In the genomic region with DNA sequence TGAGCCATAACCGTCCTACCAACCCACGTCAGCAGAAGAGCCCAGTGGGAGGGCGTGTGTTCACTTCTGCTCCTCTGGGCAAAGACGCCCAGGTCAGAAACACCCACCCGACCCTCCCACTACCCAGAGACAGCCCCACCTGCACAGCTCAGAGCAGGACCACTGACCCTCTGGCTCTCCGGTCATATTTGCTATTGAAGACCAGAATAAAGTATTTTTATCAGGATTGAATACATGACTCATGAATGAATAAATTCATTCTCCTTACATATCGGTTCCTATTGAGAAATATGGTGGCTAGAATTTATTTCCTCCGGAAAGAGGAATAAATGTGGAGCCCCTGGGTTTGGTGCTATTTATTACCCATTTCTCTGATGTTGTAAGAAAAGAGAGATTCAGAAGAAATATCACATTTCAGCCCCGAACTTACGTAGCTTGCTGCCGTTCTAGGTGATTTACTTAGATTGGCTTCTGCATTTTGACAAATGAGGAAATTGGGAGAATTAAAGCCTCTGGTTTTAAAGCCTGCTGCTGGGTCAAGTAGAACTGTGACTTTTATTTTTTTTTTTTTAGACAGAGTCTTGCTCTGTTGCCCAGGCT, we compare ENCODE assay signal across 9 cellular contexts. TPM values are rescaled to one million over a fixed set of nuclear protein-coding genes. Genes with fewer than 3 reads are reported as not detected.
DNase-seq lines count a peak whose midpoint lies in the region; ATAC-seq, FAIRE-seq and TF ChIP-seq lines count a peak whose summit lies in the region.
"Had no signal": no experiment of that assay in that cellular context is flagged by ENCODE, and none has a peak within 500 bp of the region (broad histone marks: within the 10 kb centered on the region; RNA-seq: fewer than 3 reads in every experiment).

No MANE protein-coding gene starts in this region.

- POLR2A ChIA-PET in CD8-positive, alpha-beta T cell (lab: Charles Lee) = no interaction called here
- POLR2A ChIA-PET in activated naive CD8-positive, alpha-beta T cell treated with anti-CD3 and anti-CD28 coated beads, Interleukin-2, amount 10 ng/mL, durations not matched to agents 7 days and 5 days (lab: Charles Lee) = interaction anchor here (1.1 to 2.2 kb wide), 2 partner anchors 9 to 36 kb away, joined by 3 to 10 read pairs; no protein-coding TSS in a partner anchor

- no peaks in the 10 kb centered on the region for H3K36me3 ChIP-seq in CD8-positive, alpha-beta T cell (ENCODE audit: insufficient read depth, low read length)

- peak; percentile 2 for ATAC-seq in CD8-positive, alpha-beta T cell
- no peak for ATAC-seq in activated naive CD8-positive, alpha-beta T cell treated with anti-CD3 and anti-CD28 coated beads, Interleukin-2, amount 10 ng/mL, durations not matched to agents 7 days and 5 days (ENCODE audit: low read depth)

- no peak for FAIRE-seq in frontal cortex (lab: Jason Lieb, UNC)
- FAIRE-seq: endometrium had no signal

- H3K4me1 Mint-ChIP-seq in CD8-positive, alpha-beta T cell (ENCODE audit: low read depth) = peaks cover 43% of the 10 kb centered on the region
- H3K4me1 Mint-ChIP-seq in activated naive CD8-positive, alpha-beta T cell treated with anti-CD3 and anti-CD28 coated beads, Interleukin-2, amount 10 ng/mL, durations not matched to agents 7 days and 5 days = peaks cover 31% of the 10 kb centered on the region
- H3K4me1 Mint-ChIP-seq in nephron = peaks cover 8% of the 10 kb centered on the region

- TF ChIP-seq CTCF in CD8-positive, alpha-beta T cell (IDR thresholded peaks at IDR 0.05) = peak; percentile 29
- peak in 1 of 3 experiments; percentile 19 for TF ChIP-seq CTCF in nephron (IDR thresholded peaks at IDR 0.05; ENCODE audit: unreplicated experiment in 3 of 3)
- TF ChIP-seq CTCF in foreskin fibroblast (IDR thresholded peaks at IDR 0.05; ENCODE audit: low read depth, low read length) = no peak

- H3K9me3 Mint-ChIP-seq in CD8-positive, alpha-beta T cell = peaks cover 3% of the 10 kb centered on the region
- H3K9me3 Mint-ChIP-seq in activated naive CD8-positive, alpha-beta T cell treated with anti-CD3 and anti-CD28 coated beads, Interleukin-2, amount 10 ng/mL, durations not matched to agents 7 days and 5 days = peaks cover 8% of the 10 kb centered on the region
- H3K9me3 Mint-ChIP-seq in nephron = peaks cover 14% of the 10 kb centered on the region

- H3K27ac Mint-ChIP-seq in CD8-positive, alpha-beta T cell = no peak overlapping the region
- peak overlapping the region; percentile 89 for H3K27ac Mint-ChIP-seq in activated naive CD8-positive, alpha-beta T cell treated with anti-CD3 and anti-CD28 coated beads, Interleukin-2, amount 10 ng/mL, durations not matched to agents 7 days and 5 days
- H3K27ac Mint-ChIP-seq in nephron = no peak overlapping the region

- intact Hi-C loops in CD8-positive, alpha-beta T cell (cut with DNase I, micrococcal nuclease) = loop anchor here (1.0 to 5.0 kb wide), 11 partner anchors 14 to 771 kb away; partner anchors contain the start of genes POP5 (in 2 of the 2) and C12orf43 (in 1 of the 2)

- H3K4me3 ChIP-seq in CD8-positive, alpha-beta T cell (ENCODE audit: low read depth, low read length) = no peak overlapping the region
- H3K4me3 ChIP-seq in foreskin fibroblast (ENCODE audit: low read depth in 1 of 2, low read length in 2 of 2) = no peak overlapping the region

- no peak overlapping the region for H3K27ac ChIP-seq in CD8-positive, alpha-beta T cell (ENCODE audit: low read depth, low read length)

- no peaks in the 10 kb centered on the region for H3K36me3 Mint-ChIP-seq in CD8-positive, alpha-beta T cell
- H3K36me3 Mint-ChIP-seq in activated naive CD8-positive, alpha-beta T cell treated with anti-CD3 and anti-CD28 coated beads, Interleukin-2, amount 10 ng/mL, durations not matched to agents 7 days and 5 days = peaks cover 3% of the 10 kb centered on the region
- H3K36me3 Mint-ChIP-seq in nephron (ENCODE audit: low read depth) = no peaks in the 10 kb centered on the region

- no peaks in the 10 kb centered on the region for H3K27me3 Mint-ChIP-seq in CD8-positive, alpha-beta T cell (ENCODE audit: low read depth)
- peaks cover 8% of the 10 kb centered on the region for H3K27me3 Mint-ChIP-seq in activated naive CD8-positive, alpha-beta T cell treated with anti-CD3 and anti-CD28 coated beads, Interleukin-2, amount 10 ng/mL, durations not matched to agents 7 days and 5 days
- peaks cover 17% of the 10 kb centered on the region for H3K27me3 Mint-ChIP-seq in nephron (ENCODE audit: low read depth)

- H3K9me3 ChIP-seq in CD8-positive, alpha-beta T cell (ENCODE audit: low read length) = no peaks in the 10 kb centered on the region

- DNase-seq in CD8-positive, alpha-beta T cell = no peak
- DNase-seq in KG1 (lab: John Stamatoyannopoulos, UW) (peak; percentile 40), foreskin fibroblast (no peak), frontal cortex (ENCODE audit: low spot score in 2 of 2) (no peak), kidney tubule cell (ENCODE audit: low spot score) (no peak), DMS 273 (lab: John Stamatoyannopoulos, UW; ENCODE audit: unreplicated experiment) (no peak)
- no peak for DNase-seq in activated naive CD8-positive, alpha-beta T cell treated with anti-CD3 and anti-CD28 coated beads, Interleukin-2, amount 10 ng/mL, durations not matched to agents 7 days and 5 days

- no peaks in the 10 kb centered on the region for H3K27me3 ChIP-seq in CD8-positive, alpha-beta T cell (ENCODE audit: insufficient read depth, low read length)

- H3K4me1 ChIP-seq in CD8-positive, alpha-beta T cell (ENCODE audit: insufficient read depth, low read length) = peaks cover 47% of the 10 kb centered on the region

- peak overlapping the region; percentile 81 for H3K4me3 Mint-ChIP-seq in CD8-positive, alpha-beta T cell
- peak overlapping the region; percentile 92 for H3K4me3 Mint-ChIP-seq in activated naive CD8-positive, alpha-beta T cell treated with anti-CD3 and anti-CD28 coated beads, Interleukin-2, amount 10 ng/mL, durations not matched to agents 7 days and 5 days
- peak overlapping the region; percentile 76 to 85 (median 80) for H3K4me3 Mint-ChIP-seq in nephron

- CTCF ChIA-PET in CD8-positive, alpha-beta T cell (lab: Charles Lee) = interaction anchor here (0.6 to 6.8 kb wide), 15 partner anchors 9 to 514 kb away, joined by 3 to 109 read pairs (median 4); no protein-coding TSS in a partner anchor

RNA-seq across cellular contexts. Expression of gene P2RX7, which starts 36.4 kb away (rescaled TPM):
- total RNA-seq in CD8-positive, alpha-beta T cell = 1 to 10 TPM; 5.9 to 7.4 TPM
- total RNA-seq in activated naive CD8-positive, alpha-beta T cell treated with anti-CD3 and anti-CD28 coated beads, Interleukin-2, amount 10 ng/mL, durations not matched to agents 7 days and 5 days = 1 to 10 TPM; 6.6 to 7.0 TPM
- 1.2 TPM for total RNA-seq in frontal cortex

RNA-seq across cellular contexts. Expression of gene OASL, which starts 57.3 kb away (rescaled TPM):
- total RNA-seq in CD8-positive, alpha-beta T cell = 10 to 100 TPM; 34.5 to 36.5 TPM
- total RNA-seq in activated naive CD8-positive, alpha-beta T cell treated with anti-CD3 and anti-CD28 coated beads, Interleukin-2, amount 10 ng/mL, durations not matched to agents 7 days and 5 days = 10 to 100 TPM; 43.7 to 48.6 TPM
- total RNA-seq in frontal cortex = not detected

Comparison
In these comparisons a context has a peak if more than half of its experiments do, and no peak if none do; other contexts are left out.
1. RNA of gene OASL, which starts 57.3 kb away (total RNA-seq): 43.7 to 48.6 TPM in activated naive CD8-positive, alpha-beta T cell treated with anti-CD3 and anti-CD28 coated beads, Interleukin-2, amount 10 ng/mL, durations not matched to agents 7 days and 5 days and 34.5 to 36.5 TPM in CD8-positive, alpha-beta T cell; not detected in frontal cortex (single experiment); every median in the first group is over 10 times any median in the second.
2. Peak in every context shown above with its lines, with median percentiles within 50 percentile points of each other: H3K4me3 Mint-ChIP-seq.